8 cellular contexts compared by ENCODE assay signal in genomic region chr12:42482820-42483533, GRCh38.
DNase-seq lines count a peak whose midpoint lies in the region; ATAC-seq and TF ChIP-seq lines count a peak whose summit lies in the region.

No MANE protein-coding gene starts in this region.

- H3K4me1 ChIP-seq in NT2/D1 (ENCODE audit: insufficient read depth, insufficient read length), result no peaks in the 10 kb centered on the region
- peaks cover 0 to 5% of the 10 kb centered on the region in 2 donors for H3K4me1 ChIP-seq in naive thymus-derived CD4-positive, alpha-beta T cell (ENCODE audit: control insufficient read depth in 2 of 2, insufficient read depth in 2 of 2, low read length in 2 of 2)
- peaks cover 3 to 23% of the 10 kb centered on the region in 2 donors for H3K4me1 ChIP-seq in thoracic aorta (ENCODE audit: control insufficient read depth in 1 of 2, low read depth in 2 of 2)

- intact Hi-C loops in naive thymus-derived CD4-positive, alpha-beta T cell (cut with micrococcal nuclease), result loop anchor here in 1 of 2 donors (1.0 to 2.0 kb wide), 2 partner anchors 86 to 854 kb away; no protein-coding TSS in a partner anchor

- H3K36me3 ChIP-seq in NT2/D1 (ENCODE audit: insufficient read depth, insufficient read length, low read length) (peaks cover 7% of the 10 kb centered on the region), thoracic aorta (no peaks in the 10 kb centered on the region)
- H3K36me3 ChIP-seq in naive thymus-derived CD4-positive, alpha-beta T cell (ENCODE audit: control insufficient read depth in 2 of 3, insufficient read depth in 3 of 3, low read length in 3 of 3), result no peaks in the 10 kb centered on the region

- H3K27me3 Mint-ChIP-seq in activated T-cell treated with anti-CD3 and anti-CD28 coated beads, Interleukin-2, amount 50 U/mL, for 4 hours (ENCODE audit: low read depth), result peaks cover 68% of the 10 kb centered on the region
- H3K27me3 Mint-ChIP-seq in naive thymus-derived CD4-positive, alpha-beta T cell, result peaks cover 68 to 89% (median 82%) of the 10 kb centered on the region in 5 donors

- no peaks in the 10 kb centered on the region for H3K9me3 Mint-ChIP-seq in activated T-cell treated with anti-CD3 and anti-CD28 coated beads, Interleukin-2, amount 50 U/mL, for 4 hours
- no peaks in the 10 kb centered on the region for H3K9me3 Mint-ChIP-seq in naive thymus-derived CD4-positive, alpha-beta T cell

- peaks cover 14% of the 10 kb centered on the region for H3K4me1 Mint-ChIP-seq in activated T-cell treated with anti-CD3 and anti-CD28 coated beads, Interleukin-2, amount 50 U/mL, for 4 hours (ENCODE audit: low read depth)
- H3K4me1 Mint-ChIP-seq in naive thymus-derived CD4-positive, alpha-beta T cell, result peaks cover 4 to 16% (median 10%) of the 10 kb centered on the region in 7 donors

- peak; percentile 84 for ATAC-seq in GM19023 (IDR thresholded peaks at IDR 0.05; ENCODE audit: unreplicated experiment)
- peak; percentile 79 for ATAC-seq in HG03108 (IDR thresholded peaks at IDR 0.05; ENCODE audit: unreplicated experiment)
- peak; percentile 76 to 78 for ATAC-seq in activated T-cell treated with anti-CD3 and anti-CD28 coated beads, Interleukin-2, amount 50 U/mL, for 4 hours
- peak; percentile 80 for ATAC-seq in naive thymus-derived CD4-positive, alpha-beta T cell
- ATAC-seq in thoracic aorta (ENCODE audit: insufficient number of reproducible peaks, low FRiP score, low read depth), result peak; percentile 51

- CTCF ChIA-PET in naive thymus-derived CD4-positive, alpha-beta T cell (lab: Charles Lee), result no interaction called here

- H3K4me3 ChIP-seq in NT2/D1 (ENCODE audit: insufficient read length, low read depth) (peak overlapping the region; percentile 90), thoracic aorta (peak overlapping the region; percentile 95)
- H3K4me3 ChIP-seq in naive thymus-derived CD4-positive, alpha-beta T cell (ENCODE audit: low read length), result peak overlapping the region; percentile 58

- H3K36me3 Mint-ChIP-seq in activated T-cell treated with anti-CD3 and anti-CD28 coated beads, Interleukin-2, amount 50 U/mL, for 4 hours (ENCODE audit: insufficient read depth), result no peaks in the 10 kb centered on the region
- no peaks in the 10 kb centered on the region for H3K36me3 Mint-ChIP-seq in naive thymus-derived CD4-positive, alpha-beta T cell

- no peak overlapping the region for H3K27ac ChIP-seq in C4-2B
- no peak overlapping the region for H3K27ac ChIP-seq in naive thymus-derived CD4-positive, alpha-beta T cell (ENCODE audit: low read depth, low read length)
- peak overlapping the region; percentile 49 to 75 for H3K27ac ChIP-seq in thoracic aorta

- H3K9ac ChIP-seq in NT2/D1 (ENCODE audit: insufficient read length, low read depth), result peak overlapping the region; percentile 97

- peak overlapping the region; percentile 77 for H3K4me3 Mint-ChIP-seq in activated T-cell treated with anti-CD3 and anti-CD28 coated beads, Interleukin-2, amount 50 U/mL, for 4 hours
- H3K4me3 Mint-ChIP-seq in naive thymus-derived CD4-positive, alpha-beta T cell, result peak overlapping the region; percentile 67 to 90 (median 80)

- H3K9me3 ChIP-seq in NT2/D1 (ENCODE audit: insufficient read depth, low read length) (no peaks in the 10 kb centered on the region), thoracic aorta (no peaks in the 10 kb centered on the region)
- H3K9me3 ChIP-seq in naive thymus-derived CD4-positive, alpha-beta T cell (ENCODE audit: control insufficient read depth in 2 of 3, low read length in 3 of 3), result no peaks in the 10 kb centered on the region

- H3K27me3 ChIP-seq in NT2/D1 (ENCODE audit: insufficient read depth, insufficient read length) (peaks cover 18% of the 10 kb centered on the region), thoracic aorta (replicated peaks; ENCODE audit: insufficient read depth) (no peaks in the 10 kb centered on the region)
- H3K27me3 ChIP-seq in naive thymus-derived CD4-positive, alpha-beta T cell (ENCODE audit: control insufficient read depth in 2 of 2, insufficient read depth in 2 of 2, low read length in 2 of 2), result peaks cover 0 to 24% of the 10 kb centered on the region in 2 donors

- POLR2A ChIA-PET in naive thymus-derived CD4-positive, alpha-beta T cell (lab: Charles Lee), result interaction anchor here (0.7 kb wide), 1 partner anchor 155 kb away, joined by 3 read pairs; no protein-coding TSS in a partner anchor

- no peak overlapping the region for H3K27ac Mint-ChIP-seq in naive thymus-derived CD4-positive, alpha-beta T cell

- DNase-seq in NT2/D1 (ENCODE audit: low read depth, low spot score), result peak; percentile 71
- DNase-seq in activated T-cell treated with anti-CD3 and anti-CD28 coated beads, Interleukin-2, amount 50 U/mL, for 4 hours, result peak; percentile 30
- DNase-seq in fibroblast of gingiva (ENCODE audit: low read depth), result peak; percentile 53
- DNase-seq in naive thymus-derived CD4-positive, alpha-beta T cell, result peak in 7 of 9 donors; percentile 10 to 74 (median 32)
- peak; percentile 6 for DNase-seq in thoracic aorta (ENCODE audit: low spot score)

- TF ChIP-seq CTCF in C4-2B (conservative IDR thresholded peaks at IDR 0.05) (peak; percentile 97), thoracic aorta (IDR thresholded peaks at IDR 0.05) (peak; percentile 92)

Comparison
In these comparisons a context has a peak if more than half of its experiments do, and no peak if none do; other contexts are left out.
1. H3K27ac ChIP-seq: peak in thoracic aorta (2 of 2); none in C4-2B (single experiment) and naive thymus-derived CD4-positive, alpha-beta T cell (single experiment).
2. DNase-seq: peak in every context shown above with its lines; median percentile 71 in NT2/D1; 53 in fibroblast of gingiva; 32 in naive thymus-derived CD4-positive, alpha-beta T cell; 30 in activated T-cell treated with anti-CD3 and anti-CD28 coated beads, Interleukin-2, amount 50 U/mL, for 4 hours; 6 in thoracic aorta.
3. Peak in every context shown above with its lines, with median percentiles within 50 percentile points of each other: ATAC-seq and H3K4me3 ChIP-seq.